In the genomic region with DNA sequence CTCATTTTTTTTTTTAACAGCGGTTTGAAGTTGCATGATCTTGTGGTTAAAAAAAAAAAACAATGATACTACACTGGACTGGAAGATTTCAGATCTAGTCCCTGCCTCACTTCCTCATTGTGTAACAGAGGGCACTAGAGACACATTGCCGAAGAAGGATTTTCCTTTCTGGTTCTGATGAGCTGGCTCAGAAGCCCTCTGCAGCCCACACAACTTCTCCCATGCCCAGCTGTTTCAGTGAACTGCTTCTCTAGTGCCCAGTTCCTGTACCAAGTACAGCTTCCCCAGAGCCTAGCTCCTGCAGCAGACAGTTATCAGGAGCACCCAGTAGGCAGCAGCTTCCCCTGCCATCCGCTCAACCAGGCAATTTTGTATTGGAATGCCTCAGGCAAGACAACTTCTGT, we compare ENCODE assay signal across 10 cellular contexts.
DNase-seq lines count a peak whose midpoint lies in the region; ATAC-seq and FAIRE-seq lines count a peak whose summit lies in the region.
"Had no signal": no experiment of that assay in that cellular context is flagged by ENCODE, and none has a peak within 500 bp of the region (broad histone marks: within the 10 kb centered on the region; RNA-seq: fewer than 3 reads in every experiment).

No MANE protein-coding gene starts in this region.

- H3K27ac ChIP-seq in substantia nigra (ENCODE audit: low read depth, low read length, poor library complexity, severe bottlenecking), result no peak overlapping the region
- H3K27ac ChIP-seq: epithelial cell of prostate had no signal

- peak; percentile 86 for ATAC-seq in GM21515 (IDR thresholded peaks at IDR 0.05; ENCODE audit: unreplicated experiment)
- ATAC-seq in HG03469 (IDR thresholded peaks at IDR 0.05; ENCODE audit: unreplicated experiment), result peak; percentile 77

- FAIRE-seq in GM19239 (lab: Jason Lieb, UNC), result no peak

- DNase-seq in GF-D8 (lab: John Stamatoyannopoulos, UW) (peak; percentile 88), foreskin melanocyte (peak; percentile 88), substantia nigra (lab: John Stamatoyannopoulos, UW) (no peak), NCI-H524 treated with DMSO at 0.1 percent for 48 hours (lab: John Stamatoyannopoulos, UW) (no peak), GM19239 (ENCODE audit: insufficient read length, low spot score) (no peak)
- no peak for DNase-seq in stimulated activated CD4-positive, alpha-beta T cell treated with anti-CD3 and anti-CD28 coated beads, Interleukin-2, amount 100 ng/mL, for 48 hours
- DNase-seq: CD4-positive, alpha-beta memory T cell had no signal

Comparison
In these comparisons a context has a peak if more than half of its experiments do, and no peak if none do; other contexts are left out.
1. DNase-seq: peak in GF-D8 (single experiment) and foreskin melanocyte (single experiment); none in substantia nigra (0 of 49), stimulated activated CD4-positive, alpha-beta T cell treated with anti-CD3 and anti-CD28 coated beads, Interleukin-2, amount 100 ng/mL, for 48 hours (0 of 2), NCI-H524 treated with DMSO at 0.1 percent for 48 hours (single experiment) and GM19239 (single experiment).